Comparison of ENCODE assay signal across 21 cellular contexts in genomic region chr9:8338742-8339425, GRCh38.
"Had no signal": no experiment of that assay in that cellular context is flagged by ENCODE, and none has a peak within 500 bp of the region (broad histone marks: within the 10 kb centered on the region; RNA-seq: fewer than 3 reads in every experiment).

No MANE protein-coding gene starts in this region.

- H3K4me3 Mint-ChIP-seq: activated CD8-positive, alpha-beta memory T cell treated with anti-CD3 and anti-CD28 coated beads, Interleukin-2, amount 10 ng/mL, durations not matched to agents 7 days and 5 days; activated naive CD4-positive, alpha-beta T cell treated with anti-CD3 and anti-CD28 coated beads, Interleukin-2, amount 10 ng/mL, durations not matched to agents 7 days and 5 days; central memory CD8-positive, alpha-beta T cell; dendritic cell treated with granulocyte-macrophage colony-stimulating factor and Interleukin-4, amounts not matched to agents 40 ng/mL and 50 ng/mL, for 4 days; effector memory CD8-positive, alpha-beta T cell; neural crest cell; T-helper 1 cell treated with Interleukin-12 subunit alpha and Interleukin-12 subunit beta and Interleukin-4 antibody, amounts not matched to agents 30 μg/mL and 1 μg/mL, for 36 hours had no signal

- H3K27ac ChIP-seq: epithelial cell of prostate, psoas muscle, testis, upper lobe of right lung, WERI-Rb-1 had no signal

- H3K4me1 ChIP-seq: psoas muscle, testis, upper lobe of right lung had no signal

- H3K27me3 ChIP-seq: stomach, testis, upper lobe of right lung had no signal

- H3K9me3 Mint-ChIP-seq: activated naive CD4-positive, alpha-beta T cell treated with anti-CD3 and anti-CD28 coated beads, Interleukin-2, amount 10 ng/mL, durations not matched to agents 7 days and 5 days; activated T-helper 2 cell treated with anti-CD3 and anti-CD28 coated beads, Interferon-gamma antibody, Interleukin-2, Interleukin-4, amounts not matched to agents 10 μg/mL and 5 μg/mL and 100 μg/mL, durations not matched to agents 14 hours and 24 hours and 36 hours; central memory CD8-positive, alpha-beta T cell; effector memory CD8-positive, alpha-beta T cell; T-helper 1 cell treated with Interleukin-12 subunit alpha and Interleukin-12 subunit beta and Interleukin-4 antibody, amounts not matched to agents 30 μg/mL and 1 μg/mL, for 36 hours had no signal

- H3K27ac Mint-ChIP-seq: activated CD8-positive, alpha-beta memory T cell treated with anti-CD3 and anti-CD28 coated beads, Interleukin-2, amount 10 ng/mL, durations not matched to agents 7 days and 5 days; activated naive CD4-positive, alpha-beta T cell treated with anti-CD3 and anti-CD28 coated beads, Interleukin-2, amount 10 ng/mL, durations not matched to agents 7 days and 5 days; activated T-helper 2 cell treated with anti-CD3 and anti-CD28 coated beads, Interferon-gamma antibody, Interleukin-2, Interleukin-4, amounts not matched to agents 10 μg/mL and 5 μg/mL and 100 μg/mL, durations not matched to agents 14 hours and 24 hours and 36 hours; dendritic cell treated with granulocyte-macrophage colony-stimulating factor and Interleukin-4, amounts not matched to agents 40 ng/mL and 50 ng/mL, for 4 days; effector memory CD8-positive, alpha-beta T cell; T-helper 1 cell treated with Interleukin-12 subunit alpha and Interleukin-12 subunit beta and Interleukin-4 antibody, amounts not matched to agents 30 μg/mL and 1 μg/mL, for 36 hours had no signal

- H3K4me3 ChIP-seq: lung, psoas muscle, stomach, testis, upper lobe of right lung had no signal

- DNase-seq: activated CD4-positive, alpha-beta T cell treated with anti-CD3 and anti-CD28 coated beads, Interleukin-2, amount 50 U/mL, for 48 hours; activated CD8-positive, alpha-beta memory T cell treated with anti-CD3 and anti-CD28 coated beads, Interleukin-2, amount 10 ng/mL, durations not matched to agents 7 days and 5 days; activated naive CD4-positive, alpha-beta T cell treated with anti-CD3 and anti-CD28 coated beads, Interleukin-2, amount 10 ng/mL, durations not matched to agents 7 days and 5 days; activated T-cell treated with anti-CD3 and anti-CD28 coated beads, Interleukin-2, amount 50 U/mL, for 1 hour; effector memory CD8-positive, alpha-beta T cell; hypothalamus; kidney glomerular epithelial cell; midbrain; psoas muscle; stimulated activated CD4-positive, alpha-beta T cell treated with anti-CD3 and anti-CD28 coated beads, Interleukin-1b, Interleukin-23, amount 100 ng/mL, for 48 hours; stomach; testis; upper lobe of right lung; WERI-Rb-1 had no signal

- H3K27me3 Mint-ChIP-seq: activated naive CD4-positive, alpha-beta T cell treated with anti-CD3 and anti-CD28 coated beads, Interleukin-2, amount 10 ng/mL, durations not matched to agents 7 days and 5 days; dendritic cell treated with granulocyte-macrophage colony-stimulating factor and Interleukin-4, amounts not matched to agents 40 ng/mL and 50 ng/mL, for 4 days had no signal

- H3K4me1 Mint-ChIP-seq: activated CD8-positive, alpha-beta memory T cell treated with anti-CD3 and anti-CD28 coated beads, Interleukin-2, amount 10 ng/mL, durations not matched to agents 7 days and 5 days; activated naive CD4-positive, alpha-beta T cell treated with anti-CD3 and anti-CD28 coated beads, Interleukin-2, amount 10 ng/mL, durations not matched to agents 7 days and 5 days; central memory CD8-positive, alpha-beta T cell; neural crest cell had no signal

- H3K36me3 ChIP-seq: stomach, upper lobe of right lung, WERI-Rb-1 had no signal

- H3K36me3 Mint-ChIP-seq: activated CD8-positive, alpha-beta memory T cell treated with anti-CD3 and anti-CD28 coated beads, Interleukin-2, amount 10 ng/mL, durations not matched to agents 7 days and 5 days; activated naive CD4-positive, alpha-beta T cell treated with anti-CD3 and anti-CD28 coated beads, Interleukin-2, amount 10 ng/mL, durations not matched to agents 7 days and 5 days had no signal

- H3K9me3 ChIP-seq: psoas muscle, stomach, testis, upper lobe of right lung had no signal
